8 cellular contexts compared by ENCODE assay signal in genomic region chr6:36874443-36875249, GRCh38. TPM values are rescaled to one million over a fixed set of nuclear protein-coding genes. Genes with fewer than 3 reads are reported as not detected.
A peak's percentile ranks its signal among the peaks of the same experiment; 100 is the strongest.
DNase-seq lines count a peak whose midpoint lies in the region; ATAC-seq and TF ChIP-seq lines count a peak whose summit lies in the region.

PPIL1 (minus strand) TSS chr6:36874803; CDS start chr6:36874772, 31 bp downstream.

- peaks cover 0 to 5% of the 10 kb centered on the region in 2 donors for H3K27me3 ChIP-seq in duodenal mucosa (ENCODE audit: control insufficient read depth in 1 of 2, insufficient read depth in 2 of 2, low read length in 2 of 2)
- no peaks in the 10 kb centered on the region for H3K27me3 ChIP-seq in right lobe of liver

- H3K27ac ChIP-seq in duodenal mucosa (ENCODE audit: low read depth, low read length) = peak within 1 kb of the TSS; percentile 71
- H3K27ac ChIP-seq in right lobe of liver = peak within 1 kb of the TSS; percentile 76 to 92 (median 88)

- peaks cover 40% of the 10 kb centered on the region for H3K4me1 Mint-ChIP-seq in activated CD4-positive, alpha-beta memory T cell treated with anti-CD3 and anti-CD28 coated beads for 36 hours (ENCODE audit: low read depth)

- intact Hi-C loops in activated CD4-positive, alpha-beta memory T cell treated with anti-CD3 and anti-CD28 coated beads for 36 hours (cut with micrococcal nuclease) = loop anchor here (1.0 to 5.0 kb wide), 2 partner anchors 11 to 192 kb away; partner anchors contain the start of gene C6orf89
- intact Hi-C loops in right lobe of liver (cut with DNase I) = no loop called here

- H3K4me3 ChIP-seq in duodenal mucosa (ENCODE audit: low read depth in 1 of 2, low read length in 2 of 2) (peak within 1 kb of the TSS; percentile 95 to 100), right lobe of liver (peak within 1 kb of the TSS; percentile 70 to 94 (median 94))

- ATAC-seq in GM19351 (IDR thresholded peaks at IDR 0.05; ENCODE audit: unreplicated experiment) (peak; percentile 82), HG03558 (IDR thresholded peaks at IDR 0.05; ENCODE audit: extremely low read depth, unreplicated experiment) (peak; percentile 32), right lobe of liver (peak; percentile 82 to 92 (median 90))

- TF ChIP-seq CTCF in right lobe of liver (IDR thresholded peaks at IDR 0.05) = no peak

- H3K9me3 ChIP-seq in duodenal mucosa (ENCODE audit: control insufficient read depth in 1 of 2, low read length in 2 of 2) = no peaks in the 10 kb centered on the region
- no peaks in the 10 kb centered on the region for H3K9me3 ChIP-seq in right lobe of liver

- POLR2A ChIA-PET in activated CD4-positive, alpha-beta memory T cell treated with anti-CD3 and anti-CD28 coated beads for 36 hours (lab: Charles Lee) = interaction anchor here (1.1 to 4.4 kb wide), 5 partner anchors 9 to 383 kb away, joined by 3 to 21 read pairs (median 5); partner anchors contain the start of genes C6orf89, MTCH1, TBC1D22B and TMEM217

- H3K27me3 Mint-ChIP-seq in activated CD4-positive, alpha-beta memory T cell treated with anti-CD3 and anti-CD28 coated beads for 36 hours = peaks cover 2% of the 10 kb centered on the region

- peaks cover 11 to 16% of the 10 kb centered on the region in 2 donors for H3K4me1 ChIP-seq in duodenal mucosa (ENCODE audit: control insufficient read depth in 1 of 2, insufficient read depth in 2 of 2, low read length in 2 of 2)
- H3K4me1 ChIP-seq in right lobe of liver = peaks cover 0 to 19% (median 2%) of the 10 kb centered on the region in 4 donors

- DNase-seq in C1 segment of cervical spinal cord (lab: John Stamatoyannopoulos, UW) (peak; percentile 21 to 94 (median 76)), NCI-H774 (lab: John Stamatoyannopoulos, UW) (peak; percentile 89), right lobe of liver (peak; percentile 77 to 83 (median 79))
- peak; percentile 88 for DNase-seq in activated CD4-positive, alpha-beta memory T cell treated with anti-CD3 and anti-CD28 coated beads for 36 hours
- DNase-seq in stimulated activated CD4-positive, alpha-beta T cell treated with anti-CD3 and anti-CD28 coated beads, Interleukin-4, amount 100 ng/mL, for 4 hours = peak; percentile 74 to 78

- WGBS in right lobe of liver (ENCODE audit: insufficient coverage, low coverage, low lambda C conversion rate, missing lambda C conversion rate) = under 1% methylated on average over 29 of the region's 54 CpGs

- peak within 1 kb of the TSS; percentile 77 to 99 for H3K9ac ChIP-seq in duodenal mucosa (ENCODE audit: low read depth in 1 of 2, low read length in 2 of 2)

- peaks cover 0 to 10% of the 10 kb centered on the region in 2 donors for H3K36me3 ChIP-seq in duodenal mucosa (ENCODE audit: control insufficient read depth in 1 of 2, insufficient read depth in 2 of 2, low read length in 2 of 2)
- no peaks in the 10 kb centered on the region for H3K36me3 ChIP-seq in right lobe of liver

- CTCF ChIA-PET in activated CD4-positive, alpha-beta memory T cell treated with anti-CD3 and anti-CD28 coated beads for 36 hours (lab: Charles Lee) = interaction anchor here (0.6 to 6.1 kb wide), 20 partner anchors 7 to 297 kb away, joined by 3 to 93 read pairs (median 4); partner anchors contain the start of genes C6orf89 and MTCH1

- H3K9me3 Mint-ChIP-seq in activated CD4-positive, alpha-beta memory T cell treated with anti-CD3 and anti-CD28 coated beads for 36 hours = no peaks in the 10 kb centered on the region

- H3K27ac Mint-ChIP-seq in activated CD4-positive, alpha-beta memory T cell treated with anti-CD3 and anti-CD28 coated beads for 36 hours = peak within 1 kb of the TSS; percentile 99

- TF ChIP-seq POLR2A in right lobe of liver (IDR thresholded peaks at IDR 0.05) = peak; percentile 70

- H3K36me3 Mint-ChIP-seq in activated CD4-positive, alpha-beta memory T cell treated with anti-CD3 and anti-CD28 coated beads for 36 hours = peaks cover 27% of the 10 kb centered on the region

- peak within 1 kb of the TSS; percentile 98 for H3K4me3 Mint-ChIP-seq in activated CD4-positive, alpha-beta memory T cell treated with anti-CD3 and anti-CD28 coated beads for 36 hours

RNA-seq across cellular contexts. Expression of gene PPIL1, which starts in this region (rescaled TPM):
- 10 to 100 TPM; 38.5 to 40.6 TPM for total RNA-seq in activated CD4-positive, alpha-beta memory T cell treated with anti-CD3 and anti-CD28 coated beads for 36 hours
- total RNA-seq in right lobe of liver = 10 to 100 TPM; 11.2 to 29.2 (median 16.5) TPM

Comparison
In these comparisons a context has a peak if more than half of its experiments do, and no peak if none do; other contexts are left out.
1. Peak in every context shown above with its lines: DNase-seq, ATAC-seq, H3K4me3 ChIP-seq and H3K27ac ChIP-seq.
2. ATAC-seq: peak in every context shown above with its lines; median percentile 90 in right lobe of liver; 82 in GM19351; 32 in HG03558.